ENCODE assay signal across 15 cellular contexts in the genomic region with DNA sequence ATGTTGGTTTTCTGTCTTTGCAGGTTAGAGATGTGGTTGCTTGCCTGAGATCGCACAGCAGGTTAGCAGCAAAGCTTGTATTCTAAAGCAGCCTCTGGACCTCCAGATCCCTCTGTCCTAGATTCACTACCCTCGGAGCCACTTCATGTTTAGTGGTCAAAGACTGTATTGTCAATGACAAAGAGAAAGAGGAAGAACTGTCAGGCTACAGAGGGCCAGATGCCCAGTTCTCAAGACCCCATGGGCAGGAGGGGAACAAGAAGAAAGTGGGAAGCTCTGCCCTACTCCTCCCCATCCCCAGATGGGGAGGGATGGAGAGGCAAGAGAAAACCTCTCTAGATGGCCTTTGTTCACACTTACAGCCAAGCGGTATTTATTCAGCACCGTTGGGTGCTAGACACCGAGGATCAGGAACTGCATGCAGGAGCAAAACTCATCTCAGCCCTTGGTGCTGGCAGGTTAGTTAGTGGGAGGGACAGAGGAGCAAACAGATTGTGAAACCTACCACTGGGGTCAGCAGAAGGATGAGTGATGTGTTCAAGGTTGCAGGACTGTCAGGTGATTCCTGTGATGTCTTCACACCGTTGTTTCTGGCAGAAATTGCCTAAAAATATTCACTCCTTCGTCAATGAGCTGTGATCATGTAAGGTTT. TPM values are rescaled to one million over a fixed set of nuclear protein-coding genes. Genes with fewer than 3 reads are reported as not detected.
A peak's percentile ranks its signal among the peaks of the same experiment; 100 is the strongest.
DNase-seq lines count a peak whose midpoint lies in the region; ATAC-seq and TF ChIP-seq lines count a peak whose summit lies in the region.
"Had no signal": no experiment of that assay in that cellular context is flagged by ENCODE, and none has a peak within 500 bp of the region (broad histone marks: within the 10 kb centered on the region; RNA-seq: fewer than 3 reads in every experiment).

No MANE protein-coding gene starts in this region.

- no TSS peak for BruUV-seq in OCI-LY7 (replicated peaks; lab: Mats Ljungman, UMichigan)

- H3K27me3 Mint-ChIP-seq in progenitor cell of endocrine pancreas: peaks cover 8% of the 10 kb centered on the region
- no peaks in the 10 kb centered on the region for H3K27me3 Mint-ChIP-seq in activated CD8-positive, alpha-beta memory T cell treated with anti-CD3 and anti-CD28 coated beads, Interleukin-2, amount 10 ng/mL, durations not matched to agents 7 days and 5 days

- POLR2A ChIA-PET in OCI-LY7 (lab: Charles Lee): interaction anchor here (0.5 to 1.0 kb wide), 4 partner anchors 12 to 404 kb away, joined by 3 to 6 read pairs (median 4); no protein-coding TSS in a partner anchor

- 65 to 72% methylated on average over 7 of the region's 7 CpGs for WGBS in heart right ventricle, 2 donors

- H4K20me1 ChIP-seq in OCI-LY7 (ENCODE audit: insufficient read depth, low read length): no peaks in the 10 kb centered on the region

- DNase-seq in heart right ventricle: no peak
- DNase-seq in Right ventricle myocardium superior: no peak
- no peak for DNase-seq in OCI-LY7 (ENCODE audit: low spot score)
- peak; percentile 43 for DNase-seq in iris pigment epithelial cell (ENCODE audit: low read depth)
- no peak for DNase-seq in upper lobe of right lung
- DNase-seq in progenitor cell of endocrine pancreas (ENCODE audit: low spot score, unreplicated experiment): no peak
- no peak for DNase-seq in activated CD8-positive, alpha-beta memory T cell treated with anti-CD3 and anti-CD28 coated beads, Interleukin-2, amount 10 ng/mL, durations not matched to agents 7 days and 5 days
- DNase-seq in SK-N-DZ (ENCODE audit: low spot score): no peak
- DNase-seq: activated CD4-positive, alpha-beta T cell treated with anti-CD3 and anti-CD28 coated beads, Interleukin-2, amount 50 U/mL, for 4 hours; Karpas-422; NCI-H2081; pancreas; stimulated activated CD4-positive, alpha-beta T cell treated with anti-CD3 and anti-CD28 coated beads, Interleukin-15, amount 100 ng/mL, for 24 hours; T-helper 2 cell had no signal

- H3K4me1 Mint-ChIP-seq in progenitor cell of endocrine pancreas (ENCODE audit: low read depth): peaks cover 6% of the 10 kb centered on the region
- peaks cover 25% of the 10 kb centered on the region for H3K4me1 Mint-ChIP-seq in activated CD8-positive, alpha-beta memory T cell treated with anti-CD3 and anti-CD28 coated beads, Interleukin-2, amount 10 ng/mL, durations not matched to agents 7 days and 5 days

- H3K4me3 Mint-ChIP-seq in progenitor cell of endocrine pancreas (ENCODE audit: low read depth): no peak overlapping the region
- H3K4me3 Mint-ChIP-seq in activated CD8-positive, alpha-beta memory T cell treated with anti-CD3 and anti-CD28 coated beads, Interleukin-2, amount 10 ng/mL, durations not matched to agents 7 days and 5 days: no peak overlapping the region

- H3K4me2 ChIP-seq in OCI-LY7 (ENCODE audit: low read length): peak overlapping the region; percentile 21; the same call in 1 of the 2 replicates

- no peak overlapping the region for H3K4me3 ChIP-seq in heart right ventricle
- H3K4me3 ChIP-seq in OCI-LY7 (ENCODE audit: low read depth, low read length, poor library complexity, severe bottlenecking): no peak overlapping the region
- H3K4me3 ChIP-seq in upper lobe of right lung: no peak overlapping the region
- H3K4me3 ChIP-seq: pancreas, tibial nerve had no signal

- no peaks in the 10 kb centered on the region for H3K9me3 Mint-ChIP-seq in progenitor cell of endocrine pancreas (ENCODE audit: low read depth)
- H3K9me3 Mint-ChIP-seq in activated CD8-positive, alpha-beta memory T cell treated with anti-CD3 and anti-CD28 coated beads, Interleukin-2, amount 10 ng/mL, durations not matched to agents 7 days and 5 days (ENCODE audit: low read depth): no peaks in the 10 kb centered on the region

- H3K27ac ChIP-seq in heart right ventricle (no peak overlapping the region), OCI-LY7 (ENCODE audit: low read depth, low read length, poor library complexity, severe bottlenecking) (no peak overlapping the region), upper lobe of right lung (no peak overlapping the region)
- H3K27ac ChIP-seq: pancreas, tibial nerve had no signal

- intact Hi-C loops in heart right ventricle (cut with DNase I) (no loop called here), Right ventricle myocardium superior (cut with DNase I) (no loop called here), OCI-LY7 (cut with micrococcal nuclease; ENCODE audit: unreplicated experiment) (no loop called here), upper lobe of right lung (cut with DNase I) (no loop called here)

- peaks cover 0 to 35% (median 3%) of the 10 kb centered on the region in 9 donors for H3K4me1 ChIP-seq in heart right ventricle
- H3K4me1 ChIP-seq in OCI-LY7 (ENCODE audit: insufficient read depth, low read length, poor library complexity, severe bottlenecking): peaks cover 4% of the 10 kb centered on the region
- H3K4me1 ChIP-seq in upper lobe of right lung: peaks cover 34% of the 10 kb centered on the region

- no peak overlapping the region for H2AFZ ChIP-seq in OCI-LY7 (ENCODE audit: low read length)

- CTCF ChIA-PET in OCI-LY7 (lab: Charles Lee; ENCODE audit: unreplicated experiment): interaction anchor here (0.6 kb wide), 1 partner anchor 35 kb away, joined by 4 read pairs; no protein-coding TSS in a partner anchor
- CTCF ChIA-PET in activated CD8-positive, alpha-beta memory T cell treated with anti-CD3 and anti-CD28 coated beads, Interleukin-2, amount 10 ng/mL, durations not matched to agents 7 days and 5 days (lab: Charles Lee): no interaction called here

- H3K36me3 Mint-ChIP-seq in progenitor cell of endocrine pancreas (ENCODE audit: insufficient read depth): no peaks in the 10 kb centered on the region
- H3K36me3 Mint-ChIP-seq in activated CD8-positive, alpha-beta memory T cell treated with anti-CD3 and anti-CD28 coated beads, Interleukin-2, amount 10 ng/mL, durations not matched to agents 7 days and 5 days: no peaks in the 10 kb centered on the region

- H3K27ac Mint-ChIP-seq in progenitor cell of endocrine pancreas: no peak overlapping the region
- no peak overlapping the region for H3K27ac Mint-ChIP-seq in activated CD8-positive, alpha-beta memory T cell treated with anti-CD3 and anti-CD28 coated beads, Interleukin-2, amount 10 ng/mL, durations not matched to agents 7 days and 5 days

- H3K9me2 ChIP-seq in OCI-LY7 (ENCODE audit: insufficient read depth, low read length): no peaks in the 10 kb centered on the region

- H3K27me3 ChIP-seq in heart right ventricle (no peaks in the 10 kb centered on the region), upper lobe of right lung (no peaks in the 10 kb centered on the region)
- H3K27me3 ChIP-seq: pancreas, tibial nerve had no signal

- H3K9me3 ChIP-seq in heart right ventricle (no peaks in the 10 kb centered on the region), OCI-LY7 (ENCODE audit: low read length) (no peaks in the 10 kb centered on the region), upper lobe of right lung (no peaks in the 10 kb centered on the region)
- H3K9me3 ChIP-seq: pancreas, tibial nerve had no signal

- H3K79me2 ChIP-seq in OCI-LY7 (ENCODE audit: insufficient read depth, low read depth, low read length): no peaks in the 10 kb centered on the region

- ATAC-seq in heart right ventricle (peak in 6 of 8 donors; percentile 20 to 61 (median 44)), Right ventricle myocardium superior (ENCODE audit: poor library complexity) (no peak), upper lobe of right lung (peak; percentile 49)
- no peak for ATAC-seq in activated CD8-positive, alpha-beta memory T cell treated with anti-CD3 and anti-CD28 coated beads, Interleukin-2, amount 10 ng/mL, durations not matched to agents 7 days and 5 days

- TF ChIP-seq CTCF in heart right ventricle (IDR thresholded peaks at IDR 0.05): no peak
- no peak for TF ChIP-seq CTCF in OCI-LY7 (conservative IDR thresholded peaks at IDR 0.05; ENCODE audit: low read length)
- TF ChIP-seq CTCF in upper lobe of right lung (IDR thresholded peaks at IDR 0.05): no peak
- no peak for TF ChIP-seq CTCF in progenitor cell of endocrine pancreas (IDR thresholded peaks at IDR 0.05; ENCODE audit: unreplicated experiment)

- H3K36me3 ChIP-seq in heart right ventricle (no peaks in the 10 kb centered on the region), OCI-LY7 (ENCODE audit: insufficient read depth, low read length) (no peaks in the 10 kb centered on the region), upper lobe of right lung (no peaks in the 10 kb centered on the region)
- H3K36me3 ChIP-seq: pancreas, tibial nerve had no signal

RNA-seq across cellular contexts. Expression of gene PTPRJ, which starts 38.3 kb away (rescaled TPM):
- total RNA-seq in heart right ventricle (10 to 100 TPM in 2 of 10 donors, 1 to 10 TPM in 8; 5.6 to 22.9 (median 7.5) TPM), Right ventricle myocardium superior (6.7 TPM), OCI-LY7 (2022) (24.9 and 28.3 TPM in 2 replicates), upper lobe of right lung (34.9 TPM), progenitor cell of endocrine pancreas (18.9 and 19.1 TPM in 2 replicates)
- 1 to 10 TPM in 1 of 2 donors, under 1 TPM in 1; 0.78 to 1.5 TPM for polyA plus RNA-seq in heart right ventricle
- 4.5 and 5.4 TPM in 2 replicates for total RNA-seq in OCI-LY7 (2014; rRNA removed; shearing (Covaris generic))
- 10 to 100 TPM; 74.3 to 80.5 TPM for total RNA-seq in activated CD8-positive, alpha-beta memory T cell treated with anti-CD3 and anti-CD28 coated beads, Interleukin-2, amount 10 ng/mL, durations not matched to agents 7 days and 5 days
- polyA plus RNA-seq in SK-N-DZ (2014; cell fraction: cytosol; rRNA removed): 0.14 and 0.30 TPM in 2 replicates
- 0.12 TPM in 1 of 2 replicates, not detected in the other for polyA plus RNA-seq in SK-N-DZ (2014; cell fraction: nucleus; rRNA removed)

Comparison
In these comparisons a context has a peak if more than half of its experiments do, and no peak if none do; other contexts are left out.
1. ATAC-seq: peak in heart right ventricle (6 of 8) and upper lobe of right lung (single experiment); none in Right ventricle myocardium superior (single experiment) and activated CD8-positive, alpha-beta memory T cell treated with anti-CD3 and anti-CD28 coated beads, Interleukin-2, amount 10 ng/mL, durations not matched to agents 7 days and 5 days (single experiment).